ENCODE assay signal across 1 cellular context in the genomic region with DNA sequence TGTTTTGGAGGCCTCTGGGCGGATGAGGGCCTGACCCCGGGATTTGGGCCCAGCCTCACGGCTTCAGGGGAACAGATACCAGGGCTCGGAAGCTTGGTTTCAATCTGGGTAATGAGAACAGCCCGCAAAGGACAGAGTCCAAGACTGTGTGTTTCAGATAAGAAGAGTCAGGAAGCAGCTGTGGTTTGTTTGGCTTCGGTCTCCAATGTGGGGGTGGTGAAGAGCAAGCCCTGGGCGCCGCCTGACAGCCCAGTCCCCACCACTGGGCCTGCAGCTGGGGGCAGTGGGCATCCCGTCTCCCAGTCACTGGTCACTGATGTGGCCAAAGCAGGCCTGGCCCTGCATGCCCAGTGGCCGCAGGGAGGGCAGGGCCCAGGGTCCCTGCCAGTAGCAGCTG.
TF ChIP-seq lines count a peak whose summit lies in the region.

No MANE protein-coding gene starts in this region.

TF ChIP-seq in K562, 482 proteins besides CTCF, POLR2A, EP300 and RAD21 (continued from another document and continues in another):
- TF ChIP-seq, protein P1, sequence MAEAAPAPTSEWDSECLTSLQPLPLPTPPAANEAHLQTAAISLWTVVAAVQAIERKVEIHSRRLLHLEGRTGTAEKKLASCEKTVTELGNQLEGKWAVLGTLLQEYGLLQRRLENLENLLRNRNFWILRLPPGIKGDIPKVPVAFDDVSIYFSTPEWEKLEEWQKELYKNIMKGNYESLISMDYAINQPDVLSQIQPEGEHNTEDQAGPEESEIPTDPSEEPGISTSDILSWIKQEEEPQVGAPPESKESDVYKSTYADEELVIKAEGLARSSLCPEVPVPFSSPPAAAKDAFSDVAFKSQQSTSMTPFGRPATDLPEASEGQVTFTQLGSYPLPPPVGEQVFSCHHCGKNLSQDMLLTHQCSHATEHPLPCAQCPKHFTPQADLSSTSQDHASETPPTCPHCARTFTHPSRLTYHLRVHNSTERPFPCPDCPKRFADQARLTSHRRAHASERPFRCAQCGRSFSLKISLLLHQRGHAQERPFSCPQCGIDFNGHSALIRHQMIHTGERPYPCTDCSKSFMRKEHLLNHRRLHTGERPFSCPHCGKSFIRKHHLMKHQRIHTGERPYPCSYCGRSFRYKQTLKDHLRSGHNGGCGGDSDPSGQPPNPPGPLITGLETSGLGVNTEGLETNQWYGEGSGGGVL (CRISPR knock-in tag; IDR thresholded peaks at IDR 0.05) = no peak
- TF ChIP-seq MYNN (IDR thresholded peaks at IDR 0.05) (no peak), MYNN (CRISPR knock-in tag; IDR thresholded peaks at IDR 0.05) (no peak), FOXK2 (conservative IDR thresholded peaks at IDR 0.05 in 1 of 2, IDR thresholded peaks at IDR 0.05 in 1 of 2; ENCODE audit: low read depth in 2 of 2) (no peak), TBL1XR1 (IDR thresholded peaks at IDR 0.05; ENCODE audit: low read length in 2 of 2) (no peak), ZNF311 (CRISPR knock-in tag; IDR thresholded peaks at IDR 0.05) (no peak), KLF13 (tag; IDR thresholded peaks at IDR 0.05; ENCODE audit: borderline replicate concordance, low read depth) (no peak), KDM4B (IDR thresholded peaks at IDR 0.05; ENCODE audit: borderline replicate concordance in 2 of 2, low read depth in 1 of 2) (no peak), ETV5 (CRISPR knock-in tag; IDR thresholded peaks at IDR 0.05; ENCODE audit: low read depth) (peak; percentile 87), ZNF830 (CRISPR knock-in tag; IDR thresholded peaks at IDR 0.05) (no peak), BCOR (IDR thresholded peaks at IDR 0.05) (no peak), POLR3G (IDR thresholded peaks at IDR 0.05; ENCODE audit: extremely low read depth, insufficient read length, insufficient replicate concordance) (no peak), FOXM1 (IDR thresholded peaks at IDR 0.05; ENCODE audit: low read depth) (no peak; the same call in 1 of the 2 replicates), FOXM1 (CRISPR knock-in tag; IDR thresholded peaks at IDR 0.05; ENCODE audit: low read depth) (no peak), NEUROD1 (IDR thresholded peaks at IDR 0.05; ENCODE audit: borderline replicate concordance, low read depth, low read length, partially characterized antibody) (no peak), ZKSCAN3 (CRISPR knock-in tag; IDR thresholded peaks at IDR 0.05) (no peak), ZZZ3 (IDR thresholded peaks at IDR 0.05) (no peak), LCOR (CRISPR knock-in tag; IDR thresholded peaks at IDR 0.05) (no peak), PYGO2 (tag; IDR thresholded peaks at IDR 0.05) (no peak), RHOXF2B (CRISPR knock-in tag; conservative IDR thresholded peaks at IDR 0.05) (no peak), TEAD4 (IDR thresholded peaks at IDR 0.05; ENCODE audit: low read length) (peak; percentile 86), TEAD4 (CRISPR knock-in tag; IDR thresholded peaks at IDR 0.05; ENCODE audit: borderline replicate concordance) (no peak), TSC22D4 (tag; IDR thresholded peaks at IDR 0.05) (no peak), ZNF197 (CRISPR knock-in tag; IDR thresholded peaks at IDR 0.05; ENCODE audit: low read depth) (no peak), TAL1 (IDR thresholded peaks at IDR 0.05) (peak; percentile 71), ZNF785 (CRISPR knock-in tag; IDR thresholded peaks at IDR 0.05) (no peak), SIRT6 (IDR thresholded peaks at IDR 0.05; ENCODE audit: low read depth, low read length) (no peak), XRCC4 (IDR thresholded peaks at IDR 0.05; ENCODE audit: extremely low read depth, insufficient read depth, insufficient read length) (no peak), TCFL5 (CRISPR knock-in tag; conservative IDR thresholded peaks at IDR 0.05) (no peak), PCBP2 (IDR thresholded peaks at IDR 0.05; ENCODE audit: low read depth, low read length, poor library complexity, severe bottlenecking) (no peak), ZBTB8A (IDR thresholded peaks at IDR 0.05; ENCODE audit: partially characterized antibody) (no peak), ZNF12 (CRISPR knock-in tag; IDR thresholded peaks at IDR 0.05) (no peak), ELF2 (CRISPR knock-in tag; IDR thresholded peaks at IDR 0.05) (no peak)
- TF ChIP-seq, protein P2, sequence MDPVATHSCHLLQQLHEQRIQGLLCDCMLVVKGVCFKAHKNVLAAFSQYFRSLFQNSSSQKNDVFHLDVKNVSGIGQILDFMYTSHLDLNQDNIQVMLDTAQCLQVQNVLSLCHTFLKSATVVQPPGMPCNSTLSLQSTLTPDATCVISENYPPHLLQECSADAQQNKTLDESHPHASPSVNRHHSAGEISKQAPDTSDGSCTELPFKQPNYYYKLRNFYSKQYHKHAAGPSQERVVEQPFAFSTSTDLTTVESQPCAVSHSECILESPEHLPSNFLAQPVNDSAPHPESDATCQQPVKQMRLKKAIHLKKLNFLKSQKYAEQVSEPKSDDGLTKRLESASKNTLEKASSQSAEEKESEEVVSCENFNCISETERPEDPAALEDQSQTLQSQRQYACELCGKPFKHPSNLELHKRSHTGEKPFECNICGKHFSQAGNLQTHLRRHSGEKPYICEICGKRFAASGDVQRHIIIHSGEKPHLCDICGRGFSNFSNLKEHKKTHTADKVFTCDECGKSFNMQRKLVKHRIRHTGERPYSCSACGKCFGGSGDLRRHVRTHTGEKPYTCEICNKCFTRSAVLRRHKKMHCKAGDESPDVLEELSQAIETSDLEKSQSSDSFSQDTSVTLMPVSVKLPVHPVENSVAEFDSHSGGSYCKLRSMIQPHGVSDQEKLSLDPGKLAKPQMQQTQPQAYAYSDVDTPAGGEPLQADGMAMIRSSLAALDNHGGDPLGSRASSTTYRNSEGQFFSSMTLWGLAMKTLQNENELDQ (CRISPR knock-in tag; IDR thresholded peaks at IDR 0.05; ENCODE audit: borderline replicate concordance) = no peak
- TF ChIP-seq, protein P3, sequence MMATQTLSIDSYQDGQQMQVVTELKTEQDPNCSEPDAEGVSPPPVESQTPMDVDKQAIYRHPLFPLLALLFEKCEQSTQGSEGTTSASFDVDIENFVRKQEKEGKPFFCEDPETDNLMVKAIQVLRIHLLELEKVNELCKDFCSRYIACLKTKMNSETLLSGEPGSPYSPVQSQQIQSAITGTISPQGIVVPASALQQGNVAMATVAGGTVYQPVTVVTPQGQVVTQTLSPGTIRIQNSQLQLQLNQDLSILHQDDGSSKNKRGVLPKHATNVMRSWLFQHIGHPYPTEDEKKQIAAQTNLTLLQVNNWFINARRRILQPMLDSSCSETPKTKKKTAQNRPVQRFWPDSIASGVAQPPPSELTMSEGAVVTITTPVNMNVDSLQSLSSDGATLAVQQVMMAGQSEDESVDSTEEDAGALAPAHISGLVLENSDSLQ (IDR thresholded peaks at IDR 0.05) = no peak
- TF ChIP-seq, protein P4, sequence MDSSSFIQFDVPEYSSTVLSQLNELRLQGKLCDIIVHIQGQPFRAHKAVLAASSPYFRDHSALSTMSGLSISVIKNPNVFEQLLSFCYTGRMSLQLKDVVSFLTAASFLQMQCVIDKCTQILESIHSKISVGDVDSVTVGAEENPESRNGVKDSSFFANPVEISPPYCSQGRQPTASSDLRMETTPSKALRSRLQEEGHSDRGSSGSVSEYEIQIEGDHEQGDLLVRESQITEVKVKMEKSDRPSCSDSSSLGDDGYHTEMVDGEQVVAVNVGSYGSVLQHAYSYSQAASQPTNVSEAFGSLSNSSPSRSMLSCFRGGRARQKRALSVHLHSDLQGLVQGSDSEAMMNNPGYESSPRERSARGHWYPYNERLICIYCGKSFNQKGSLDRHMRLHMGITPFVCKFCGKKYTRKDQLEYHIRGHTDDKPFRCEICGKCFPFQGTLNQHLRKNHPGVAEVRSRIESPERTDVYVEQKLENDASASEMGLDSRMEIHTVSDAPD (CRISPR knock-in tag; IDR thresholded peaks at IDR 0.05) = no peak
- TF ChIP-seq, protein P5, sequence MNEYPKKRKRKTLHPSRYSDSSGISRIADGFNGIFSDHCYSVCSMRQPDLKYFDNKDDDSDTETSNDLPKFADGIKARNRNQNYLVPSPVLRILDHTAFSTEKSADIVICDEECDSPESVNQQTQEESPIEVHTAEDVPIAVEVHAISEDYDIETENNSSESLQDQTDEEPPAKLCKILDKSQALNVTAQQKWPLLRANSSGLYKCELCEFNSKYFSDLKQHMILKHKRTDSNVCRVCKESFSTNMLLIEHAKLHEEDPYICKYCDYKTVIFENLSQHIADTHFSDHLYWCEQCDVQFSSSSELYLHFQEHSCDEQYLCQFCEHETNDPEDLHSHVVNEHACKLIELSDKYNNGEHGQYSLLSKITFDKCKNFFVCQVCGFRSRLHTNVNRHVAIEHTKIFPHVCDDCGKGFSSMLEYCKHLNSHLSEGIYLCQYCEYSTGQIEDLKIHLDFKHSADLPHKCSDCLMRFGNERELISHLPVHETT (CRISPR knock-in tag; conservative IDR thresholded peaks at IDR 0.05 in 1 of 2, IDR thresholded peaks at IDR 0.05 in 1 of 2) = no peak
- TF ChIP-seq, protein P6, sequence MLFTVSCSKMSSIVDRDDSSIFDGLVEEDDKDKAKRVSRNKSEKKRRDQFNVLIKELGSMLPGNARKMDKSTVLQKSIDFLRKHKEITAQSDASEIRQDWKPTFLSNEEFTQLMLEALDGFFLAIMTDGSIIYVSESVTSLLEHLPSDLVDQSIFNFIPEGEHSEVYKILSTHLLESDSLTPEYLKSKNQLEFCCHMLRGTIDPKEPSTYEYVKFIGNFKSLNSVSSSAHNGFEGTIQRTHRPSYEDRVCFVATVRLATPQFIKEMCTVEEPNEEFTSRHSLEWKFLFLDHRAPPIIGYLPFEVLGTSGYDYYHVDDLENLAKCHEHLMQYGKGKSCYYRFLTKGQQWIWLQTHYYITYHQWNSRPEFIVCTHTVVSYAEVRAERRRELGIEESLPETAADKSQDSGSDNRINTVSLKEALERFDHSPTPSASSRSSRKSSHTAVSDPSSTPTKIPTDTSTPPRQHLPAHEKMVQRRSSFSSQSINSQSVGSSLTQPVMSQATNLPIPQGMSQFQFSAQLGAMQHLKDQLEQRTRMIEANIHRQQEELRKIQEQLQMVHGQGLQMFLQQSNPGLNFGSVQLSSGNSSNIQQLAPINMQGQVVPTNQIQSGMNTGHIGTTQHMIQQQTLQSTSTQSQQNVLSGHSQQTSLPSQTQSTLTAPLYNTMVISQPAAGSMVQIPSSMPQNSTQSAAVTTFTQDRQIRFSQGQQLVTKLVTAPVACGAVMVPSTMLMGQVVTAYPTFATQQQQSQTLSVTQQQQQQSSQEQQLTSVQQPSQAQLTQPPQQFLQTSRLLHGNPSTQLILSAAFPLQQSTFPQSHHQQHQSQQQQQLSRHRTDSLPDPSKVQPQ (CRISPR knock-in tag; IDR thresholded peaks at IDR 0.05; ENCODE audit: borderline replicate concordance) = no peak
- TF ChIP-seq, protein P7, sequence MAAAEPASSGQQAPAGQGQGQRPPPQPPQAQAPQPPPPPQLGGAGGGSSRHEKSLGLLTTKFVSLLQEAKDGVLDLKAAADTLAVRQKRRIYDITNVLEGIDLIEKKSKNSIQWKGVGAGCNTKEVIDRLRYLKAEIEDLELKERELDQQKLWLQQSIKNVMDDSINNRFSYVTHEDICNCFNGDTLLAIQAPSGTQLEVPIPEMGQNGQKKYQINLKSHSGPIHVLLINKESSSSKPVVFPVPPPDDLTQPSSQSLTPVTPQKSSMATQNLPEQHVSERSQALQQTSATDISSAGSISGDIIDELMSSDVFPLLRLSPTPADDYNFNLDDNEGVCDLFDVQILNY (CRISPR knock-in tag; IDR thresholded peaks at IDR 0.05) = no peak
- TF ChIP-seq, protein P8, sequence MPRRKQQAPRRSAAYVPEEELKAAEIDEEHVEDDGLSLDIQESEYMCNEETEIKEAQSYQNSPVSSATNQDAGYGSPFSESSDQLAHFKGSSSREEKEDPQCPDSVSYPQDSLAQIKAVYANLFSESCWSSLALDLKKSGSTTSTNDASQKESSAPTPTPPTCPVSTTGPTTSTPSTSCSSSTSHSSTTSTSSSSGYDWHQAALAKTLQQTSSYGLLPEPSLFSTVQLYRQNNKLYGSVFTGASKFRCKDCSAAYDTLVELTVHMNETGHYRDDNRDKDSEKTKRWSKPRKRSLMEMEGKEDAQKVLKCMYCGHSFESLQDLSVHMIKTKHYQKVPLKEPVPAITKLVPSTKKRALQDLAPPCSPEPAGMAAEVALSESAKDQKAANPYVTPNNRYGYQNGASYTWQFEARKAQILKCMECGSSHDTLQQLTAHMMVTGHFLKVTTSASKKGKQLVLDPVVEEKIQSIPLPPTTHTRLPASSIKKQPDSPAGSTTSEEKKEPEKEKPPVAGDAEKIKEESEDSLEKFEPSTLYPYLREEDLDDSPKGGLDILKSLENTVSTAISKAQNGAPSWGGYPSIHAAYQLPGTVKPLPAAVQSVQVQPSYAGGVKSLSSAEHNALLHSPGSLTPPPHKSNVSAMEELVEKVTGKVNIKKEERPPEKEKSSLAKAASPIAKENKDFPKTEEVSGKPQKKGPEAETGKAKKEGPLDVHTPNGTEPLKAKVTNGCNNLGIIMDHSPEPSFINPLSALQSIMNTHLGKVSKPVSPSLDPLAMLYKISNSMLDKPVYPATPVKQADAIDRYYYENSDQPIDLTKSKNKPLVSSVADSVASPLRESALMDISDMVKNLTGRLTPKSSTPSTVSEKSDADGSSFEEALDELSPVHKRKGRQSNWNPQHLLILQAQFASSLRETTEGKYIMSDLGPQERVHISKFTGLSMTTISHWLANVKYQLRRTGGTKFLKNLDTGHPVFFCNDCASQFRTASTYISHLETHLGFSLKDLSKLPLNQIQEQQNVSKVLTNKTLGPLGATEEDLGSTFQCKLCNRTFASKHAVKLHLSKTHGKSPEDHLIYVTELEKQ (CRISPR knock-in tag; IDR thresholded peaks at IDR 0.05) = no peak
